18 cellular contexts compared by ENCODE assay signal in genomic region chr12:19208456-19208855, GRCh38.
DNase-seq lines count a peak whose midpoint lies in the region; ATAC-seq, FAIRE-seq and TF ChIP-seq lines count a peak whose summit lies in the region.
"Had no signal": no experiment of that assay in that cellular context is flagged by ENCODE, and none has a peak within 500 bp of the region (broad histone marks: within the 10 kb centered on the region; RNA-seq: fewer than 3 reads in every experiment).

No MANE protein-coding gene starts in this region.

- DNase-seq in MCF 10A (ENCODE audit: unreplicated experiment) = no peak
- DNase-seq in mammary epithelial cell = no peak
- peak; percentile 56 for DNase-seq in M059J (ENCODE audit: low read depth)
- peak; percentile 40 for DNase-seq in fibroblast of gingiva (ENCODE audit: low read depth)
- DNase-seq in pons (ENCODE audit: low spot score) = no peak
- no peak for DNase-seq in pancreas
- DNase-seq in lower leg skin (ENCODE audit: low spot score in 2 of 2) = no peak
- DNase-seq: ACHN; CD4-positive, CD25-positive, alpha-beta regulatory T cell; DMS53 had no signal

- FAIRE-seq in pancreas (lab: Jason Lieb, UNC) = no peak
- FAIRE-seq: GM12878, GM18507, GM19239, H54 had no signal

- H3K9ac ChIP-seq in mammary epithelial cell (ENCODE audit: insufficient read depth, low read length) = no peak overlapping the region
- H3K9ac ChIP-seq: BLaER1 treated with 17β-estradiol and CSF1 and Interleukin-3, amounts not matched to agents 10 nM and 100 nM had no signal

- CTCF ChIA-PET in MCF 10A (lab: Yijun Ruan, JAX) (interaction anchor here (0.6 to 1.4 kb wide), 2 partner anchors 15 to 51 kb away, joined by 3 read pairs; no protein-coding TSS in a partner anchor), mammary epithelial cell (lab: Charles Lee; ENCODE audit: low non-redundant PET) (no interaction called here)

- no peak overlapping the region for H3K4me2 ChIP-seq in mammary epithelial cell (ENCODE audit: insufficient read depth, low read depth, low read length)
- H3K4me2 ChIP-seq: BLaER1 treated with 17β-estradiol and CSF1 and Interleukin-3, amounts not matched to agents 10 nM and 100 nM had no signal

- TF ChIP-seq POLR2A in lower leg skin (IDR thresholded peaks at IDR 0.05) = no peak

- peaks cover 18% of the 10 kb centered on the region for H3K4me1 Mint-ChIP-seq in MCF 10A (ENCODE audit: insufficient read depth, unreplicated experiment)
- H3K4me1 Mint-ChIP-seq: CD4-positive, CD25-positive, alpha-beta regulatory T cell; IgD-negative memory B cell had no signal

- no peak for TF ChIP-seq CTCF in MCF 10A (IDR thresholded peaks at IDR 0.05; ENCODE audit: unreplicated experiment)
- TF ChIP-seq CTCF in mammary epithelial cell (conservative IDR thresholded peaks at IDR 0.05 in 1 of 2, IDR thresholded peaks at IDR 0.05 in 1 of 2; ENCODE audit: extremely low read depth in 1 of 2, insufficient read depth in 1 of 2, low read depth in 1 of 2, low read length in 2 of 2) = no peak
- no peak for TF ChIP-seq CTCF in pancreas (IDR thresholded peaks at IDR 0.05)
- no peak for TF ChIP-seq CTCF in lower leg skin (IDR thresholded peaks at IDR 0.05)

- H3K4me3 ChIP-seq in mammary epithelial cell (replicated peaks in 1 of 3; ENCODE audit: insufficient read depth in 1 of 3, low read depth in 2 of 3, low read length in 3 of 3) (no peak overlapping the region), pancreas (no peak overlapping the region), lower leg skin (ENCODE audit: low read depth, poor library complexity, severe bottlenecking) (no peak overlapping the region)
- H3K4me3 ChIP-seq: BLaER1 treated with 17β-estradiol and CSF1 and Interleukin-3, amounts not matched to agents 10 nM and 100 nM; GM12878 had no signal

- H3K36me3 Mint-ChIP-seq in MCF 10A (ENCODE audit: insufficient read depth, unreplicated experiment) = no peaks in the 10 kb centered on the region
- H3K36me3 Mint-ChIP-seq: CD4-positive, CD25-positive, alpha-beta regulatory T cell; IgD-negative memory B cell had no signal

- no peaks in the 10 kb centered on the region for H3K9me3 Mint-ChIP-seq in MCF 10A (ENCODE audit: unreplicated experiment)

- POLR2A ChIA-PET in MCF 10A (lab: Yijun Ruan, JAX) = interaction anchor here (0.7 to 2.1 kb wide), 3 partner anchors 9 to 729 kb away, joined by 3 to 5 read pairs (median 3); no protein-coding TSS in a partner anchor

- intact Hi-C loops in MCF 10A (cut with micrococcal nuclease) (no loop called here), mammary epithelial cell (cut with micrococcal nuclease) (no loop called here), pancreas (cut with DNase I) (no loop called here), lower leg skin (cut with DNase I; ENCODE audit: low total_unique reads) (no loop called here)

- no peak for ATAC-seq in pancreas
- ATAC-seq in GM18870 (IDR thresholded peaks at IDR 0.05; ENCODE audit: unreplicated experiment) = no peak
- ATAC-seq: GM12878 had no signal

- dilution Hi-C loops in mammary epithelial cell (cut with HindIII; ENCODE audit: low sequenced_read_pairs) = no loop called here

- WGBS in mammary epithelial cell (ENCODE audit: low coverage, missing lambda C conversion rate) = 47% methylated on average over 2 of the region's 2 CpGs
- WGBS in pancreas, 2 donors = 42 to 46% methylated on average over 2 of the region's 2 CpGs
- WGBS in lower leg skin, 2 donors = 49 to 67% methylated on average over 2 of the region's 2 CpGs

- in situ Hi-C loops in mammary epithelial cell (cut with MboI; ENCODE audit: low sequenced_read_pairs in 2 of 2) = no loop called here

- H3K27me3 ChIP-seq in mammary epithelial cell (ENCODE audit: insufficient read depth, low read length) (no peaks in the 10 kb centered on the region), pancreas (no peaks in the 10 kb centered on the region)
- H3K27me3 ChIP-seq: BLaER1 treated with 17β-estradiol and CSF1 and Interleukin-3, amounts not matched to agents 10 nM and 100 nM had no signal

- H3K27ac ChIP-seq in mammary epithelial cell (ENCODE audit: insufficient read depth, low read depth, low read length) = no peak overlapping the region
- no peak overlapping the region for H3K27ac ChIP-seq in pancreas
- H3K27ac ChIP-seq: 22Rv1; BLaER1 treated with 17β-estradiol and CSF1 and Interleukin-3, amounts not matched to agents 10 nM and 100 nM had no signal

- H2AFZ ChIP-seq in mammary epithelial cell (ENCODE audit: low read depth, low read length) = no peak overlapping the region

- peak overlapping the region; percentile 46 for H3K27ac Mint-ChIP-seq in MCF 10A (ENCODE audit: low read depth, unreplicated experiment)
- H3K27ac Mint-ChIP-seq: CD4-positive, CD25-positive, alpha-beta regulatory T cell; IgD-negative memory B cell had no signal

- H3K36me3 ChIP-seq in mammary epithelial cell (ENCODE audit: insufficient read depth, low read length) (no peaks in the 10 kb centered on the region), pancreas (no peaks in the 10 kb centered on the region)
- H3K36me3 ChIP-seq: BLaER1 treated with 17β-estradiol and CSF1 and Interleukin-3, amounts not matched to agents 10 nM and 100 nM had no signal

- BruUV-seq in MCF 10A (replicated peaks; lab: Mats Ljungman, UMichigan) = no TSS peak
- no TSS peak for BruUV-seq in mammary epithelial cell (replicated peaks; lab: Mats Ljungman, UMichigan)

- H3K4me3 Mint-ChIP-seq in MCF 10A (ENCODE audit: unreplicated experiment) = no peak overlapping the region
- H3K4me3 Mint-ChIP-seq: CD4-positive, CD25-positive, alpha-beta regulatory T cell; IgD-negative memory B cell had no signal

- peaks cover 4% of the 10 kb centered on the region for H3K4me1 ChIP-seq in mammary epithelial cell (ENCODE audit: insufficient read depth, low read length)
- H3K4me1 ChIP-seq in pancreas = no peaks in the 10 kb centered on the region
- H3K4me1 ChIP-seq: BLaER1 treated with 17β-estradiol and CSF1 and Interleukin-3, amounts not matched to agents 10 nM and 100 nM had no signal

- no peaks in the 10 kb centered on the region for H3K9me3 ChIP-seq in mammary epithelial cell (replicated peaks; ENCODE audit: insufficient read depth, low read length)
- H3K9me3 ChIP-seq in pancreas = no peaks in the 10 kb centered on the region

- H3K79me2 ChIP-seq in mammary epithelial cell (ENCODE audit: insufficient read depth, low read length) = peaks cover 72% of the 10 kb centered on the region

- H3K27me3 Mint-ChIP-seq in MCF 10A (ENCODE audit: insufficient read depth, unreplicated experiment) = no peaks in the 10 kb centered on the region
- H3K27me3 Mint-ChIP-seq: CD4-positive, CD25-positive, alpha-beta regulatory T cell; IgD-negative memory B cell had no signal

- H4K20me1 ChIP-seq in mammary epithelial cell (ENCODE audit: insufficient read depth, low read length) = no peaks in the 10 kb centered on the region
- H4K20me1 ChIP-seq: BLaER1 treated with 17β-estradiol and CSF1 and Interleukin-3, amounts not matched to agents 10 nM and 100 nM had no signal

Comparison
In these comparisons a context has a peak if more than half of its experiments do, and no peak if none do; other contexts are left out.
1. DNase-seq: peak in M059J (single experiment) and fibroblast of gingiva (single experiment); none in MCF 10A (single experiment), mammary epithelial cell (single experiment), pons (single experiment), pancreas (0 of 6) and lower leg skin (0 of 2).